1 cellular context compared by ENCODE assay signal in genomic region chr19:10334340-10335148, GRCh38.
TF ChIP-seq lines count a peak whose summit lies in the region.

No MANE protein-coding gene starts in this region.

TF ChIP-seq in SK-N-SH, 30 proteins besides CTCF, POLR2A, EP300 and RAD21 (continued from another document):
- no peak for TF ChIP-seq JUND (IDR thresholded peaks at IDR 0.05)
- TF ChIP-seq MAX (IDR thresholded peaks at IDR 0.05; ENCODE audit: low read depth): peak; percentile 88
- TF ChIP-seq RCOR1 (IDR thresholded peaks at IDR 0.05; ENCODE audit: low read length): no peak
- peak; percentile 69; the same call in 1 of the 2 replicates for TF ChIP-seq POLR2AphosphoS5 (IDR thresholded peaks at IDR 0.05; ENCODE audit: low read depth, low read length)
TF ChIP-seq in SK-N-SH: peak in this region for 5.
